Comparison of ENCODE assay signal across 18 cellular contexts in the genomic region with DNA sequence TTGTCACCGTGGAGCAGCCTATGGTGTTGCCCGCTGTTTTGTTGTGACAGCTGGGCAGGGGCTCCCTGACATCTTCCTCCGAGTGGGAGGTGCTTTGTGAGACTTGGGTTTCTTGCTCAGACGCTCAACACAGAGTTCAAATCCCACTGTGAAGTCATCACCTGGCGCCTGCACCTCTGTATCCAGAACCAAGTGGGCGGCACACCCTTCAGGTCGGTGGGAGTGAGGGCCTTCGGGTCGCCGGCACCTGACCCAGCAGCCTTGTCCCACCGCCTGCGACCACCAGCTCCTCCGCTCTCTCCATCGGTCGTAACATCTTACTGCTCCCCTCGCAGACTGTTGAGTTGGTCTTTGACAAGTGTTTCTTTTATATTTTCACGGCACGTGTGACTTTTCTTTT. TPM values are rescaled to one million over a fixed set of nuclear protein-coding genes. Genes with fewer than 3 reads are reported as not detected.
DNase-seq lines count a peak whose midpoint lies in the region; ATAC-seq and TF ChIP-seq lines count a peak whose summit lies in the region.
"Had no signal": no experiment of that assay in that cellular context is flagged by ENCODE, and none has a peak within 500 bp of the region (broad histone marks: within the 10 kb centered on the region; RNA-seq: fewer than 3 reads in every experiment).

No MANE protein-coding gene starts in this region.

- no peaks in the 10 kb centered on the region for H3K9me2 ChIP-seq in Karpas-422 (replicated peaks; ENCODE audit: insufficient read depth, low read length)

- H3K9me3 ChIP-seq in suprapubic skin (no peaks in the 10 kb centered on the region), Karpas-422 (ENCODE audit: low read length) (no peaks in the 10 kb centered on the region)
- H3K9me3 ChIP-seq: A549 had no signal

- no peak for TF ChIP-seq CTCF in HL-60 (IDR thresholded peaks at IDR 0.05; ENCODE audit: insufficient read depth, low read length)
- no peak for TF ChIP-seq CTCF in suprapubic skin (IDR thresholded peaks at IDR 0.05)

- H3K4me3 ChIP-seq in HL-60 (replicated peaks; ENCODE audit: insufficient read depth, low read length) = no peak overlapping the region
- H3K4me3 ChIP-seq in suprapubic skin = no peak overlapping the region
- H3K4me3 ChIP-seq in Karpas-422 (ENCODE audit: low read length) = no peak overlapping the region
- H3K4me3 ChIP-seq: A549, GM12878, GM23248 had no signal

- H3K27me3 Mint-ChIP-seq in activated CD8-positive, alpha-beta memory T cell treated with anti-CD3 and anti-CD28 coated beads, Interleukin-2, amount 10 ng/mL, durations not matched to agents 7 days and 5 days = no peaks in the 10 kb centered on the region

- no peaks in the 10 kb centered on the region for H3K9me3 Mint-ChIP-seq in activated CD8-positive, alpha-beta memory T cell treated with anti-CD3 and anti-CD28 coated beads, Interleukin-2, amount 10 ng/mL, durations not matched to agents 7 days and 5 days (ENCODE audit: low read depth)

- CTCF ChIA-PET in activated CD8-positive, alpha-beta memory T cell treated with anti-CD3 and anti-CD28 coated beads, Interleukin-2, amount 10 ng/mL, durations not matched to agents 7 days and 5 days (lab: Charles Lee) = interaction anchor here (1.2 kb wide), 1 partner anchor 84 kb away, joined by 4 read pairs; a partner anchor contains a TSS

- H3K4me1 ChIP-seq in suprapubic skin (peaks cover 1% of the 10 kb centered on the region), Karpas-422 (ENCODE audit: low read length) (peaks cover 6% of the 10 kb centered on the region)
- H3K4me1 ChIP-seq: A549 had no signal

- no peak overlapping the region for H3K9ac ChIP-seq in Karpas-422 (ENCODE audit: low read length)
- H3K9ac ChIP-seq: GM23248 had no signal

- H2AFZ ChIP-seq in Karpas-422 (ENCODE audit: low read length) = no peak overlapping the region
- H2AFZ ChIP-seq: GM23248 had no signal

- TF ChIP-seq EP300 in suprapubic skin (IDR thresholded peaks at IDR 0.05) = no peak

- no peak for ATAC-seq in activated CD8-positive, alpha-beta memory T cell treated with anti-CD3 and anti-CD28 coated beads, Interleukin-2, amount 10 ng/mL, durations not matched to agents 7 days and 5 days
- ATAC-seq in GM19455 (IDR thresholded peaks at IDR 0.05; ENCODE audit: unreplicated experiment) = no peak
- ATAC-seq: A549, GM12878 had no signal

- H3K79me2 ChIP-seq in Karpas-422 (ENCODE audit: low read length) = no peaks in the 10 kb centered on the region

- no peak for TF ChIP-seq POLR2A in suprapubic skin (IDR thresholded peaks at IDR 0.05)

- WGBS in suprapubic skin = 91% methylated on average over 18 of the region's 18 CpGs

- no peak overlapping the region for H3K4me3 Mint-ChIP-seq in activated CD8-positive, alpha-beta memory T cell treated with anti-CD3 and anti-CD28 coated beads, Interleukin-2, amount 10 ng/mL, durations not matched to agents 7 days and 5 days
- H3K4me3 Mint-ChIP-seq: CD14-positive monocyte had no signal

- H3K36me3 ChIP-seq in suprapubic skin (no peaks in the 10 kb centered on the region), Karpas-422 (ENCODE audit: insufficient read depth, low read length) (no peaks in the 10 kb centered on the region)

- no peak overlapping the region for H3K4me2 ChIP-seq in Karpas-422 (ENCODE audit: low read depth, low read length, poor library complexity, severe bottlenecking)
- H3K4me2 ChIP-seq: A549 had no signal

- H3K27me3 ChIP-seq in HL-60 (ENCODE audit: insufficient read depth, poor library complexity, severe bottlenecking) (no peaks in the 10 kb centered on the region), suprapubic skin (peaks cover 8% of the 10 kb centered on the region), Karpas-422 (ENCODE audit: low read length) (no peaks in the 10 kb centered on the region)

- no peaks in the 10 kb centered on the region for H4K20me1 ChIP-seq in Karpas-422 (ENCODE audit: insufficient read depth, low read depth, low read length)

- DNase-seq in activated CD8-positive, alpha-beta memory T cell treated with anti-CD3 and anti-CD28 coated beads for 24 hours = peak; percentile 45
- no peak for DNase-seq in activated CD8-positive, alpha-beta memory T cell treated with anti-CD3 and anti-CD28 coated beads, Interleukin-2, amount 10 ng/mL, durations not matched to agents 7 days and 5 days
- no peak for DNase-seq in HL-60 (ENCODE audit: low read depth in 1 of 2, low spot score in 1 of 2)
- peak; percentile 42 for DNase-seq in islet precursor cell
- peak; percentile 45 to 70 for DNase-seq in suprapubic skin (ENCODE audit: low spot score in 2 of 2)
- DNase-seq in NCI-H2029 (lab: John Stamatoyannopoulos, UW) = no peak
- DNase-seq in Karpas-422 = no peak
- DNase-seq: DMS 273 treated with DMSO at 0.1 percent for 48 hours, GDM1, GM23248, NCI-H1417, NCI-H187 treated with DMSO at 0.1 percent for 48 hours, NCI-H446 treated with DMSO at 0.1 percent for 48 hours had no signal

- H3K4me1 Mint-ChIP-seq in activated CD8-positive, alpha-beta memory T cell treated with anti-CD3 and anti-CD28 coated beads, Interleukin-2, amount 10 ng/mL, durations not matched to agents 7 days and 5 days = peaks cover 26% of the 10 kb centered on the region

- H3K27ac Mint-ChIP-seq in activated CD8-positive, alpha-beta memory T cell treated with anti-CD3 and anti-CD28 coated beads, Interleukin-2, amount 10 ng/mL, durations not matched to agents 7 days and 5 days = no peak overlapping the region

- peak overlapping the region; percentile 20; the same call in 1 of the 2 replicates for H3K27ac ChIP-seq in HL-60 (replicated peaks)
- no peak overlapping the region for H3K27ac ChIP-seq in suprapubic skin
- no peak overlapping the region for H3K27ac ChIP-seq in Karpas-422 (ENCODE audit: low read length)
- H3K27ac ChIP-seq: A549, GM23248, RWPE1 had no signal

- peaks cover 30% of the 10 kb centered on the region for H3K36me3 Mint-ChIP-seq in activated CD8-positive, alpha-beta memory T cell treated with anti-CD3 and anti-CD28 coated beads, Interleukin-2, amount 10 ng/mL, durations not matched to agents 7 days and 5 days
- H3K36me3 Mint-ChIP-seq: CD14-positive monocyte had no signal

RNA-seq across cellular contexts. Expression of a gene that starts 37.6 kb away (rescaled TPM):
- total RNA-seq in activated CD8-positive, alpha-beta memory T cell treated with anti-CD3 and anti-CD28 coated beads, Interleukin-2, amount 10 ng/mL, durations not matched to agents 7 days and 5 days = 10 to 100 TPM; 68.2 to 71.2 TPM
- 100 to 1,000 TPM in 1 of 4 donors, 10 to 100 TPM in 3; 68.9 to 199 (median 83.4) TPM for total RNA-seq in suprapubic skin
- 24.4 and 39.8 TPM in 2 replicates for total RNA-seq in Karpas-422 (2014; rRNA removed; shearing (Covaris generic); ENCODE audit: low replicate concordance)

Comparison
In these comparisons a context has a peak if more than half of its experiments do, and no peak if none do; other contexts are left out.
1. DNase-seq: peak in activated CD8-positive, alpha-beta memory T cell treated with anti-CD3 and anti-CD28 coated beads for 24 hours (single experiment), islet precursor cell (single experiment) and suprapubic skin (2 of 2); none in activated CD8-positive, alpha-beta memory T cell treated with anti-CD3 and anti-CD28 coated beads, Interleukin-2, amount 10 ng/mL, durations not matched to agents 7 days and 5 days (single experiment), HL-60 (0 of 2), NCI-H2029 (single experiment) and Karpas-422 (single experiment).